Comparison of ENCODE assay signal across 8 cellular contexts in genomic region chr4:150402968-150403367, GRCh38.
DNase-seq lines count a peak whose midpoint lies in the region; ATAC-seq and TF ChIP-seq lines count a peak whose summit lies in the region.

No MANE protein-coding gene starts in this region.

- TF ChIP-seq POLR2A in esophagus squamous epithelium (IDR thresholded peaks at IDR 0.05): no peak

- no peaks in the 10 kb centered on the region for H3K4me1 ChIP-seq in esophagus squamous epithelium

- H3K4me3 ChIP-seq in fibroblast of villous mesenchyme (ENCODE audit: low read depth, low read length) (no peak overlapping the region), foreskin fibroblast (ENCODE audit: low read depth in 1 of 2, low read length in 2 of 2) (no peak overlapping the region), esophagus squamous epithelium (no peak overlapping the region)

- intact Hi-C loops in esophagus squamous epithelium (cut with DNase I): no loop called here

- peaks cover 0 to 11% (median 0%) of the 10 kb centered on the region in 3 donors for H3K36me3 ChIP-seq in esophagus squamous epithelium

- ATAC-seq in GM18868 (IDR thresholded peaks at IDR 0.05; ENCODE audit: unreplicated experiment) (peak; percentile 99), HG02642 (IDR thresholded peaks at IDR 0.05; ENCODE audit: poor library complexity, unreplicated experiment) (peak; percentile 91)

- no peaks in the 10 kb centered on the region for H3K9me3 ChIP-seq in esophagus squamous epithelium

- DNase-seq in NCI-H2171 treated with DMSO at 0.1 percent for 48 hours (lab: John Stamatoyannopoulos, UW) (peak; percentile 80), fibroblast of villous mesenchyme (ENCODE audit: low read depth) (peak; percentile 34), foreskin fibroblast (no peak), esophagus squamous epithelium (lab: John Stamatoyannopoulos, UW) (no peak), AG20443 (ENCODE audit: low spot score) (no peak), mesenteric fat pad (ENCODE audit: low spot score) (no peak)

- WGBS in esophagus squamous epithelium, 2 donors: 62 to 64% methylated on average over 5 of the region's 5 CpGs

- TF ChIP-seq CTCF in fibroblast of villous mesenchyme (IDR thresholded peaks at IDR 0.05; ENCODE audit: insufficient read depth, low read depth, low read length) (no peak), foreskin fibroblast (IDR thresholded peaks at IDR 0.05; ENCODE audit: low read depth, low read length) (no peak), esophagus squamous epithelium (IDR thresholded peaks at IDR 0.05) (no peak)

- no peak overlapping the region for H3K27ac ChIP-seq in esophagus squamous epithelium

- H3K27me3 ChIP-seq in esophagus squamous epithelium: no peaks in the 10 kb centered on the region

Comparison
In these comparisons a context has a peak if more than half of its experiments do, and no peak if none do; other contexts are left out.
1. DNase-seq: peak in NCI-H2171 treated with DMSO at 0.1 percent for 48 hours (single experiment) and fibroblast of villous mesenchyme (single experiment); none in foreskin fibroblast (0 of 2), esophagus squamous epithelium (single experiment), AG20443 (single experiment) and mesenteric fat pad (single experiment).